Comparison of ENCODE assay signal across 22 cellular contexts in the genomic region with DNA sequence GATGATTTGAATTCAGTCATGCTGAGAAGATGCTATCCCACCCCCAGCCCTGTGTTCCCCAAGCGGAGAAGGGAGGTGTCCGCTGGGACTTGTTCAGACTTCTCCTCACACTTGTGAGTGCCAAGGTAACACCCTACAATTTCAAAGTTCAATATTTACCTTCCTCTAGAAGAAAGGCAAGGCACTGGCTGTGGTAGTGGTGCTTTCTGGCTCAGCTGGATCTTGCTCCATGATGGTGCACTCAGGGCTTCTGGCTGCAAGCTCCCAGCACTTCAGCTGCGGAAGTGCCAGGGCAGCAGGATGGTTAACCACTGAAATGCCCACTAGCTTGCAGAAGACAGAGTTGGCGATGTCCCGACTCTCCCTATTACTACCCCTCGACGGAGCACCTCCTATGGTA.
DNase-seq lines count a peak whose midpoint lies in the region; ATAC-seq and TF ChIP-seq lines count a peak whose summit lies in the region.
"Had no signal": no experiment of that assay in that cellular context is flagged by ENCODE, and none has a peak within 500 bp of the region (broad histone marks: within the 10 kb centered on the region; RNA-seq: fewer than 3 reads in every experiment).

No MANE protein-coding gene starts in this region.

- H3K27ac Mint-ChIP-seq in progenitor cell of endocrine pancreas, result no peak overlapping the region
- H3K27ac Mint-ChIP-seq: GM23338; naive thymus-derived CD8-positive, alpha-beta T cell had no signal

- no peaks in the 10 kb centered on the region for H3K27me3 Mint-ChIP-seq in progenitor cell of endocrine pancreas

- no peaks in the 10 kb centered on the region for H3K9me3 ChIP-seq in right atrium auricular region
- H3K9me3 ChIP-seq in prostate gland, result no peaks in the 10 kb centered on the region
- H3K9me3 ChIP-seq: uterus had no signal

- DNase-seq in NCI-H1417 (lab: John Stamatoyannopoulos, UW), result peak; percentile 35 to 94 (median 77)
- DNase-seq in NCI-H1417 treated with DMSO at 0.1 percent for 48 hours (lab: John Stamatoyannopoulos, UW), result no peak
- peak; percentile 81 for DNase-seq in NCI-H748 (lab: John Stamatoyannopoulos, UW; ENCODE audit: unreplicated experiment)
- no peak for DNase-seq in right atrium auricular region (ENCODE audit: low spot score)
- peak; percentile 12 for DNase-seq in prostate gland (ENCODE audit: low spot score)
- DNase-seq in progenitor cell of endocrine pancreas (ENCODE audit: low spot score, unreplicated experiment), result no peak
- no peak for DNase-seq in stimulated activated CD4-positive, alpha-beta T cell treated with anti-CD3 and anti-CD28 coated beads, Interleukin-12 subunit alpha, Interleukin-12 subunit beta, amount 100 ng/mL, for 4 hours
- DNase-seq: 8988T; activated CD4-positive, alpha-beta T cell treated with anti-CD3 and anti-CD28 coated beads, Interleukin-2, amount 50 U/mL, for 1 hour; activated gamma-delta T cell treated with Interleukin-2 at 50 U/mL for 16 hours; caudate nucleus; dorsolateral prefrontal cortex; naive thymus-derived CD8-positive, alpha-beta T cell; NCI-H1048; NCI-H446 treated with DMSO at 0.1 percent for 48 hours; SHP77 treated with DMSO at 0.1 percent for 48 hours; stimulated activated CD4-positive, alpha-beta T cell treated with anti-CD3 and anti-CD28 coated beads, Interleukin-4, amount 100 ng/mL, for 1 hour; uterus had no signal

- TF ChIP-seq CTCF in right atrium auricular region (IDR thresholded peaks at IDR 0.05) (no peak), prostate gland (IDR thresholded peaks at IDR 0.05) (no peak), progenitor cell of endocrine pancreas (IDR thresholded peaks at IDR 0.05; ENCODE audit: unreplicated experiment) (no peak)

- intact Hi-C loops in prostate gland (cut with DNase I), result no loop called here

- H3K27ac ChIP-seq in right atrium auricular region, result peak overlapping the region; percentile 77 to 80
- H3K27ac ChIP-seq in prostate gland, result no peak overlapping the region
- H3K27ac ChIP-seq: KMS-11 had no signal

- H3K4me3 ChIP-seq in right atrium auricular region (peak overlapping the region; percentile 4 to 24), prostate gland (no peak overlapping the region)
- H3K4me3 ChIP-seq: dorsolateral prefrontal cortex, GM23338, skin epidermis, uterus had no signal

- H3K36me3 Mint-ChIP-seq in progenitor cell of endocrine pancreas (ENCODE audit: insufficient read depth), result no peaks in the 10 kb centered on the region
- H3K36me3 Mint-ChIP-seq: naive thymus-derived CD8-positive, alpha-beta T cell had no signal

- H3K9me3 Mint-ChIP-seq in progenitor cell of endocrine pancreas (ENCODE audit: low read depth), result no peaks in the 10 kb centered on the region
- H3K9me3 Mint-ChIP-seq: GM23338; naive thymus-derived CD8-positive, alpha-beta T cell had no signal

- TF ChIP-seq POLR2A in prostate gland (IDR thresholded peaks at IDR 0.05), result no peak

- 75% methylated on average over 7 of the region's 7 CpGs for WGBS in prostate gland

- peaks cover 17% of the 10 kb centered on the region for H3K4me1 Mint-ChIP-seq in progenitor cell of endocrine pancreas (ENCODE audit: low read depth)
- H3K4me1 Mint-ChIP-seq: naive thymus-derived CD8-positive, alpha-beta T cell had no signal

- H3K36me3 ChIP-seq in right atrium auricular region (no peaks in the 10 kb centered on the region), prostate gland (no peaks in the 10 kb centered on the region)
- H3K36me3 ChIP-seq: uterus had no signal

- no peak overlapping the region for H3K4me3 Mint-ChIP-seq in progenitor cell of endocrine pancreas (ENCODE audit: low read depth)
- H3K4me3 Mint-ChIP-seq: GM23338; naive thymus-derived CD8-positive, alpha-beta T cell had no signal

- H3K4me1 ChIP-seq in right atrium auricular region, result peaks cover 0 to 28% of the 10 kb centered on the region in 2 donors
- H3K4me1 ChIP-seq in prostate gland (replicated peaks), result no peaks in the 10 kb centered on the region

- no peaks in the 10 kb centered on the region for H3K27me3 ChIP-seq in right atrium auricular region
- no peaks in the 10 kb centered on the region for H3K27me3 ChIP-seq in prostate gland (replicated peaks; ENCODE audit: insufficient read depth)
- H3K27me3 ChIP-seq: uterus had no signal

- no peak for ATAC-seq in HG03354 (IDR thresholded peaks at IDR 0.05; ENCODE audit: poor library complexity, severe bottlenecking, unreplicated experiment)
- ATAC-seq: GM23338; naive thymus-derived CD8-positive, alpha-beta T cell had no signal

Comparison
In these comparisons a context has a peak if more than half of its experiments do, and no peak if none do; other contexts are left out.
1. DNase-seq: peak in NCI-H1417 (3 of 3), NCI-H748 (single experiment) and prostate gland (single experiment); none in NCI-H1417 treated with DMSO at 0.1 percent for 48 hours (single experiment), right atrium auricular region (single experiment), progenitor cell of endocrine pancreas (single experiment) and stimulated activated CD4-positive, alpha-beta T cell treated with anti-CD3 and anti-CD28 coated beads, Interleukin-12 subunit alpha, Interleukin-12 subunit beta, amount 100 ng/mL, for 4 hours (single experiment).
2. H3K27ac ChIP-seq: peak in right atrium auricular region (2 of 2); none in prostate gland (0 of 2).
3. H3K4me3 ChIP-seq: peak in right atrium auricular region (2 of 2); none in prostate gland (0 of 2).